ENCODE assay signal across 8 cellular contexts in the genomic region with DNA sequence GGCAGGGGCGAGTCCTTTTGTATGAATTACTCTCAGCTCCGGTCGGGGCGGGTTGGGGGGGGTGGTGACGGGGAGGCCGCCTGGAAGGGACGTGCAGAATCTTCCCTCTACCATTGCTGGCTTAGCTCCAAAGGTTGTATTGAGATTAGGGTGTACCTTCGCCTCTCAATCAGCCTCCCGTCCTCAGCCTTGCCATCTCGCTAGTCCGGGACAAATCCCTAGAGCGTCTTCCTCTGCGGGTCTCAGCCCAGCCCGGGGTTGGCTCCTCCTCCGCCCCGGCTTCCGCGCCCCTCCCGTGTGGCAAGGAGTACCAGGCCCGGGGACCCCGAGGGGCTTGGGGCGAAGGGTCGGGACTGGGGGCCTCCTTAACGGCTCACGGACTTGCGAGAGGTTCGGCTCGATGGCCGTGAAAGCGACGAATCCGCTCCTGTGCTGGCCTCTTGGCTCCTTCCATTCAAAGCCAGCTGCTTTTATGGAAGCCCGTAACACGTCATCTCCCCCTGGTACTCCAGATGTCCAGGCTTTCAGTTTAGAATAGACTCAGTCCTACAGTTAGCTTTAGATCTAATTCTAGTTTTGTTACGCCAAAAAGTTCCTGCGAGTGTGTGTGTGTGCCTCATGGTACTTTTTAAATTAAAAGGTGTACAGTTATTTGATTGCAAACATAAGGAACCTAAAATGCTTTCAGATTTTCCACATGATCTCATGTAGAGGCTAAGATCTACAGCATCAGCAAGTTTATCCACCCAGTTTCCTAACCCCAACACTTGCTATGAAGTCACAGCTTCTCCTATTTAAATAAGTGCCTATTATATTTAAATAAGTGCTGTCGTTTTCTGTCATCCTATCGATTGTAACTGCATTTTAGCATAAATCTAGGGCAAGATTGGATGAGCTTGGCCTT. TPM values are rescaled to one million over a fixed set of nuclear protein-coding genes. Genes with fewer than 3 reads are reported as not detected.
DNase-seq lines count a peak whose midpoint lies in the region; ATAC-seq and TF ChIP-seq lines count a peak whose summit lies in the region.

No MANE protein-coding gene starts in this region.

- H3K4me1 Mint-ChIP-seq in activated CD4-positive, alpha-beta T cell treated with anti-CD3 and anti-CD28 coated beads, Interleukin-2, amount 10 ng/mL, durations not matched to agents 7 days and 5 days, result peaks cover 44% of the 10 kb centered on the region

- POLR2A ChIA-PET in activated CD4-positive, alpha-beta T cell treated with anti-CD3 and anti-CD28 coated beads, Interleukin-2, amount 10 ng/mL, durations not matched to agents 7 days and 5 days (lab: Charles Lee), result interaction anchor here (0.6 to 2.4 kb wide), 6 partner anchors 8 to 131 kb away, joined by 3 to 8 read pairs (median 4); no protein-coding TSS in a partner anchor

- TF ChIP-seq EP300 in stomach (IDR thresholded peaks at IDR 0.05), result no peak

- H3K9ac ChIP-seq in muscle layer of colon (ENCODE audit: low read length), result peak overlapping the region; percentile 96

- CTCF ChIA-PET in activated CD4-positive, alpha-beta T cell treated with anti-CD3 and anti-CD28 coated beads, Interleukin-2, amount 10 ng/mL, durations not matched to agents 7 days and 5 days (lab: Charles Lee), result interaction anchor here (0.8 to 2.1 kb wide), 6 partner anchors 8 to 1653 kb away, joined by 3 to 11 read pairs (median 4); a partner anchor contains a TSS

- no peaks in the 10 kb centered on the region for H3K27me3 Mint-ChIP-seq in activated CD4-positive, alpha-beta T cell treated with anti-CD3 and anti-CD28 coated beads, Interleukin-2, amount 10 ng/mL, durations not matched to agents 7 days and 5 days

- H3K4me3 ChIP-seq in epithelial cell of esophagus (ENCODE audit: low read length) (peak overlapping the region; percentile 67), muscle layer of colon (ENCODE audit: low read depth in 1 of 2, low read length in 2 of 2) (peak overlapping the region; percentile 70 to 97), stomach (peak overlapping the region; percentile 80 to 95 (median 87))

- WGBS in stomach, 5 donors, result 0 to 1% (median 1%) methylated on average over 27 to 38 of the region's 38 CpGs

- H3K27me3 ChIP-seq in muscle layer of colon (ENCODE audit: control insufficient read depth in 1 of 2, insufficient read depth in 2 of 2, low read length in 2 of 2), result no peaks in the 10 kb centered on the region
- H3K27me3 ChIP-seq in stomach, result no peaks in the 10 kb centered on the region

- H3K9me3 Mint-ChIP-seq in activated CD4-positive, alpha-beta T cell treated with anti-CD3 and anti-CD28 coated beads, Interleukin-2, amount 10 ng/mL, durations not matched to agents 7 days and 5 days, result no peaks in the 10 kb centered on the region

- H3K4me1 ChIP-seq in muscle layer of colon (ENCODE audit: insufficient read depth, low read length) (peaks cover 32% of the 10 kb centered on the region), stomach (peaks cover 33 to 60% (median 51%) of the 10 kb centered on the region in 4 donors)

- TF ChIP-seq CTCF in epithelial cell of esophagus (IDR thresholded peaks at IDR 0.05; ENCODE audit: insufficient read depth, low read depth, low read length, missing control alignments) (no peak), stomach (IDR thresholded peaks at IDR 0.05) (no peak)

- H3K9me3 ChIP-seq in muscle layer of colon (ENCODE audit: low read length), result no peaks in the 10 kb centered on the region
- H3K9me3 ChIP-seq in stomach, result no peaks in the 10 kb centered on the region

- H3K36me3 Mint-ChIP-seq in activated CD4-positive, alpha-beta T cell treated with anti-CD3 and anti-CD28 coated beads, Interleukin-2, amount 10 ng/mL, durations not matched to agents 7 days and 5 days (ENCODE audit: low read depth), result peaks cover 41% of the 10 kb centered on the region

- H3K36me3 ChIP-seq in muscle layer of colon (ENCODE audit: insufficient read depth, low read length) (peaks cover 28% of the 10 kb centered on the region), stomach (peaks cover 28 to 32% (median 31%) of the 10 kb centered on the region in 4 donors)

- H3K27ac ChIP-seq in muscle layer of colon (ENCODE audit: low read depth, low read length), result peak overlapping the region; percentile 100
- H3K27ac ChIP-seq in stomach, result peak overlapping the region; percentile 96 to 100 (median 99)

- peak overlapping the region; percentile 87 for H3K4me3 Mint-ChIP-seq in activated CD4-positive, alpha-beta T cell treated with anti-CD3 and anti-CD28 coated beads, Interleukin-2, amount 10 ng/mL, durations not matched to agents 7 days and 5 days

- TF ChIP-seq POLR2A in stomach (IDR thresholded peaks at IDR 0.05), result peak in 1 of 4 donors; percentile 63

- ATAC-seq in GM18868 (IDR thresholded peaks at IDR 0.05; ENCODE audit: unreplicated experiment) (peak; percentile 35), HG03066 (IDR thresholded peaks at IDR 0.05; ENCODE audit: low read depth, unreplicated experiment) (peak; percentile 37)

- DNase-seq in AG08396 (ENCODE audit: low spot score), result peak; percentile 64
- peak; percentile 72 for DNase-seq in NCI-H2227 treated with DMSO at 0.1 percent for 48 hours (lab: John Stamatoyannopoulos, UW)
- DNase-seq in activated CD4-positive, alpha-beta T cell treated with anti-CD3 and anti-CD28 coated beads, Interleukin-2, amount 10 ng/mL, durations not matched to agents 7 days and 5 days, result peak; percentile 75
- DNase-seq in epithelial cell of esophagus (ENCODE audit: low read depth), result peak; percentile 76
- no peak for DNase-seq in stomach

- peak overlapping the region; percentile 99 for H3K27ac Mint-ChIP-seq in activated CD4-positive, alpha-beta T cell treated with anti-CD3 and anti-CD28 coated beads, Interleukin-2, amount 10 ng/mL, durations not matched to agents 7 days and 5 days

- intact Hi-C loops in stomach (cut with DNase I; ENCODE audit: low total_unique reads), result no loop called here

RNA-seq across cellular contexts. Expression of a gene that starts 0.8 kb away (rescaled TPM):
- 1,000 to 10,000 TPM; 7,789 to 8,433 TPM for total RNA-seq in activated CD4-positive, alpha-beta T cell treated with anti-CD3 and anti-CD28 coated beads, Interleukin-2, amount 10 ng/mL, durations not matched to agents 7 days and 5 days
- total RNA-seq in stomach, result over 10,000 TPM in 1 of 5 donors, 1,000 to 10,000 TPM in 4; 3,004 to 19,399 (median 6,187) TPM
- over 10,000 TPM in 2 of 3 donors, 1,000 to 10,000 TPM in 1; 8,307 to 12,295 (median 10,016) TPM for polyA plus RNA-seq in stomach
